In genomic region chr16:57137566-57138273, GRCh38 we compare ENCODE assay signal across 19 cellular contexts. TPM values are rescaled to one million over a fixed set of nuclear protein-coding genes. Genes with fewer than 3 reads are reported as not detected.
DNase-seq lines count a peak whose midpoint lies in the region; ATAC-seq, FAIRE-seq and TF ChIP-seq lines count a peak whose summit lies in the region.
"Had no signal": no experiment of that assay in that cellular context is flagged by ENCODE, and none has a peak within 500 bp of the region (broad histone marks: within the 10 kb centered on the region; RNA-seq: fewer than 3 reads in every experiment).

No MANE protein-coding gene starts in this region.

- H3K36me3 ChIP-seq in bronchial epithelial cell (ENCODE audit: control insufficient read depth, insufficient read depth, low read length) = no peaks in the 10 kb centered on the region
- no peaks in the 10 kb centered on the region for H3K36me3 ChIP-seq in naive thymus-derived CD4-positive, alpha-beta T cell (ENCODE audit: control insufficient read depth in 2 of 3, insufficient read depth in 3 of 3, low read length in 3 of 3)
- peaks cover 0 to 28% of the 10 kb centered on the region in 2 donors for H3K36me3 ChIP-seq in gastroesophageal sphincter

- TF ChIP-seq CTCF in natural killer cell (IDR thresholded peaks at IDR 0.05) = no peak
- no peak for TF ChIP-seq CTCF in bronchial epithelial cell (IDR thresholded peaks at IDR 0.05; ENCODE audit: insufficient read depth, low read length, severe bottlenecking)
- TF ChIP-seq CTCF in gastroesophageal sphincter (IDR thresholded peaks at IDR 0.05) = no peak

- DNase-seq in natural killer cell (no peak), bronchial epithelial cell (ENCODE audit: low read depth) (no peak), DMS 273 (lab: John Stamatoyannopoulos, UW; ENCODE audit: unreplicated experiment) (no peak)
- no peak for DNase-seq in natural killer cell treated with Interleukin-12 subunit alpha and Interleukin-12 subunit beta and Interleukin-15 and Interleukin-18, amount 100 ng/mL, for 72 hours (ENCODE audit: low spot score)
- no peak for DNase-seq in naive thymus-derived CD4-positive, alpha-beta T cell
- no peak for DNase-seq in stimulated activated CD4-positive, alpha-beta T cell treated with anti-CD3 and anti-CD28 coated beads, Interleukin-4, amount 100 ng/mL, for 24 hours
- DNase-seq: ACHN; activated CD4-positive, alpha-beta T cell treated with anti-CD3 and anti-CD28 coated beads for 4 hours; activated naive CD4-positive, alpha-beta T cell treated with anti-CD3 and anti-CD28 coated beads for 36 hours; DMS79; HCEC 1CT; mesenchymal stem cell; NCI-H146; NCI-H69; stimulated activated CD8-positive, alpha-beta memory T cell treated with anti-CD3 and anti-CD28 coated beads, Interleukin-4, amount 100 ng/mL, for 48 hours had no signal

- peaks cover 47 to 58% of the 10 kb centered on the region in 2 donors for H3K4me1 Mint-ChIP-seq in natural killer cell
- peaks cover 13 to 42% of the 10 kb centered on the region in 2 donors for H3K4me1 Mint-ChIP-seq in natural killer cell treated with Interleukin-12 subunit alpha and Interleukin-12 subunit beta and Interleukin-15 and Interleukin-18, amount 100 ng/mL, for 72 hours (ENCODE audit: low read depth in 2 of 2)
- peaks cover 39 to 98% (median 78%) of the 10 kb centered on the region in 7 donors for H3K4me1 Mint-ChIP-seq in naive thymus-derived CD4-positive, alpha-beta T cell

- H3K27me3 Mint-ChIP-seq in natural killer cell (ENCODE audit: low read depth in 2 of 2) = no peaks in the 10 kb centered on the region
- no peaks in the 10 kb centered on the region for H3K27me3 Mint-ChIP-seq in natural killer cell treated with Interleukin-12 subunit alpha and Interleukin-12 subunit beta and Interleukin-15 and Interleukin-18, amount 100 ng/mL, for 72 hours
- no peaks in the 10 kb centered on the region for H3K27me3 Mint-ChIP-seq in naive thymus-derived CD4-positive, alpha-beta T cell

- H3K4me3 Mint-ChIP-seq in natural killer cell = no peak overlapping the region
- no peak overlapping the region for H3K4me3 Mint-ChIP-seq in natural killer cell treated with Interleukin-12 subunit alpha and Interleukin-12 subunit beta and Interleukin-15 and Interleukin-18, amount 100 ng/mL, for 72 hours
- H3K4me3 Mint-ChIP-seq in naive thymus-derived CD4-positive, alpha-beta T cell = peak overlapping the region in 1 of 10 donors; percentile 44
- H3K4me3 Mint-ChIP-seq: activated naive CD4-positive, alpha-beta T cell treated with anti-CD3 and anti-CD28 coated beads for 36 hours had no signal

- no peaks in the 10 kb centered on the region for H3K9me3 ChIP-seq in naive thymus-derived CD4-positive, alpha-beta T cell (ENCODE audit: control insufficient read depth in 2 of 3, low read length in 3 of 3)
- H3K9me3 ChIP-seq in gastroesophageal sphincter = no peaks in the 10 kb centered on the region

- ATAC-seq in natural killer cell = no peak
- ATAC-seq in natural killer cell treated with Interleukin-12 subunit alpha and Interleukin-12 subunit beta and Interleukin-15 and Interleukin-18, amount 100 ng/mL, for 72 hours = no peak
- ATAC-seq in naive thymus-derived CD4-positive, alpha-beta T cell = no peak
- no peak for ATAC-seq in gastroesophageal sphincter
- no peak for ATAC-seq in GM21390 (IDR thresholded peaks at IDR 0.05; ENCODE audit: unreplicated experiment)
- ATAC-seq: HepG2 had no signal

- H3K4me1 ChIP-seq in naive thymus-derived CD4-positive, alpha-beta T cell (ENCODE audit: control insufficient read depth in 2 of 2, insufficient read depth in 2 of 2, low read length in 2 of 2) = peaks cover 59 to 65% of the 10 kb centered on the region in 2 donors
- peaks cover 0 to 24% (median 0%) of the 10 kb centered on the region in 3 donors for H3K4me1 ChIP-seq in gastroesophageal sphincter

- intact Hi-C loops in natural killer cell (cut with micrococcal nuclease) = no loop called here
- intact Hi-C loops in naive thymus-derived CD4-positive, alpha-beta T cell (cut with micrococcal nuclease) = no loop called here

- no peaks in the 10 kb centered on the region for H3K9me3 Mint-ChIP-seq in natural killer cell
- H3K9me3 Mint-ChIP-seq in natural killer cell treated with Interleukin-12 subunit alpha and Interleukin-12 subunit beta and Interleukin-15 and Interleukin-18, amount 100 ng/mL, for 72 hours = no peaks in the 10 kb centered on the region
- H3K9me3 Mint-ChIP-seq in naive thymus-derived CD4-positive, alpha-beta T cell = peaks cover 0 to 6% (median 0%) of the 10 kb centered on the region in 11 donors
- H3K9me3 Mint-ChIP-seq: activated naive CD4-positive, alpha-beta T cell treated with anti-CD3 and anti-CD28 coated beads for 36 hours had no signal

- CTCF ChIA-PET in naive thymus-derived CD4-positive, alpha-beta T cell (lab: Charles Lee) = no interaction called here

- peak; percentile 36 for FAIRE-seq in bronchial epithelial cell (lab: Jason Lieb, UNC)
- FAIRE-seq: HepG2, TTC549 had no signal

- no peaks in the 10 kb centered on the region for H3K36me3 Mint-ChIP-seq in natural killer cell
- H3K36me3 Mint-ChIP-seq in natural killer cell treated with Interleukin-12 subunit alpha and Interleukin-12 subunit beta and Interleukin-15 and Interleukin-18, amount 100 ng/mL, for 72 hours = no peaks in the 10 kb centered on the region
- H3K36me3 Mint-ChIP-seq in naive thymus-derived CD4-positive, alpha-beta T cell = peaks cover 0 to 4% (median 0%) of the 10 kb centered on the region in 5 donors

- POLR2A ChIA-PET in naive thymus-derived CD4-positive, alpha-beta T cell (lab: Charles Lee) = no interaction called here

- TF ChIP-seq POLR2A in gastroesophageal sphincter (IDR thresholded peaks at IDR 0.05) = no peak

- H3K4me3 ChIP-seq in bronchial epithelial cell (ENCODE audit: low read depth, low read length) (no peak overlapping the region), gastroesophageal sphincter (no peak overlapping the region)
- no peak overlapping the region for H3K4me3 ChIP-seq in naive thymus-derived CD4-positive, alpha-beta T cell (ENCODE audit: low read length)

- H3K27ac ChIP-seq in naive thymus-derived CD4-positive, alpha-beta T cell (ENCODE audit: low read depth, low read length) = no peak overlapping the region
- H3K27ac ChIP-seq in gastroesophageal sphincter = no peak overlapping the region

- peak overlapping the region; percentile 79 to 82 for H3K27ac Mint-ChIP-seq in natural killer cell
- H3K27ac Mint-ChIP-seq in natural killer cell treated with Interleukin-12 subunit alpha and Interleukin-12 subunit beta and Interleukin-15 and Interleukin-18, amount 100 ng/mL, for 72 hours = no peak overlapping the region
- peak overlapping the region; percentile 39 to 96 (median 91) for H3K27ac Mint-ChIP-seq in naive thymus-derived CD4-positive, alpha-beta T cell
- H3K27ac Mint-ChIP-seq: activated naive CD4-positive, alpha-beta T cell treated with anti-CD3 and anti-CD28 coated beads for 36 hours had no signal

- no peak for TF ChIP-seq EP300 in gastroesophageal sphincter (IDR thresholded peaks at IDR 0.05)

- H3K27me3 ChIP-seq in bronchial epithelial cell (ENCODE audit: control insufficient read depth, insufficient read depth, low read length) = no peaks in the 10 kb centered on the region
- no peaks in the 10 kb centered on the region for H3K27me3 ChIP-seq in naive thymus-derived CD4-positive, alpha-beta T cell (ENCODE audit: control insufficient read depth in 2 of 2, insufficient read depth in 2 of 2, low read length in 2 of 2)
- H3K27me3 ChIP-seq in gastroesophageal sphincter = no peaks in the 10 kb centered on the region

- 69 to 89% methylated on average over 3 to 7 of the region's 10 CpGs for WGBS in gastroesophageal sphincter (ENCODE audit: low coverage in 1 of 2), 2 donors

RNA-seq across cellular contexts. Expression of gene CPNE2, which starts 45.3 kb away (rescaled TPM):
- total RNA-seq in natural killer cell (1 to 10 TPM; 2.0 to 2.6 (median 2.4) TPM), bronchial epithelial cell (5.0 and 5.6 TPM in 2 replicates), gastroesophageal sphincter (10 to 100 TPM; 18.0 to 38.7 (median 27.8) TPM)
- total RNA-seq in natural killer cell treated with Interleukin-12 subunit alpha and Interleukin-12 subunit beta and Interleukin-15 and Interleukin-18, amount 100 ng/mL, for 72 hours = under 1 TPM; 0.50 to 0.95 TPM
- total RNA-seq in naive thymus-derived CD4-positive, alpha-beta T cell = 10 to 100 TPM in 1 of 5 experiments, 1 to 10 TPM in 4; 1.1 to 11.7 (median 3.5) TPM
- polyA plus RNA-seq in naive thymus-derived CD4-positive, alpha-beta T cell = 10 to 100 TPM in 1 of 2 donors, 1 to 10 TPM in 1; 6.8 to 12.6 TPM

RNA-seq across cellular contexts. Expression of gene PSME3IP1, which starts 48.1 kb away (rescaled TPM):
- total RNA-seq in natural killer cell (100 to 1,000 TPM; 129 to 148 (median 133) TPM), bronchial epithelial cell (62.9 and 70.3 TPM in 2 replicates), gastroesophageal sphincter (10 to 100 TPM; 54.9 to 80.7 (median 68.1) TPM)
- 100 to 1,000 TPM; 117 to 121 TPM for total RNA-seq in natural killer cell treated with Interleukin-12 subunit alpha and Interleukin-12 subunit beta and Interleukin-15 and Interleukin-18, amount 100 ng/mL, for 72 hours
- 100 to 1,000 TPM; 109 to 159 (median 140) TPM for total RNA-seq in naive thymus-derived CD4-positive, alpha-beta T cell
- polyA plus RNA-seq in naive thymus-derived CD4-positive, alpha-beta T cell = 10 to 100 TPM; 76.3 to 84.7 TPM

RNA-seq across cellular contexts. Expression of gene RSPRY1, which starts 48.4 kb away (rescaled TPM):
- 10 to 100 TPM; 22.6 to 26.6 (median 23.4) TPM for total RNA-seq in natural killer cell
- total RNA-seq in natural killer cell treated with Interleukin-12 subunit alpha and Interleukin-12 subunit beta and Interleukin-15 and Interleukin-18, amount 100 ng/mL, for 72 hours = 10 to 100 TPM; 36.4 to 43.6 TPM
- total RNA-seq in bronchial epithelial cell = 38.3 and 38.7 TPM in 2 replicates
- 10 to 100 TPM; 24.1 to 40.5 (median 33.6) TPM for total RNA-seq in naive thymus-derived CD4-positive, alpha-beta T cell
- 10 to 100 TPM; 22.2 to 34.2 TPM for polyA plus RNA-seq in naive thymus-derived CD4-positive, alpha-beta T cell
- total RNA-seq in gastroesophageal sphincter = 10 to 100 TPM; 28.2 to 31.8 (median 29.5) TPM

Comparison
In these comparisons a context has a peak if more than half of its experiments do, and no peak if none do; other contexts are left out.
1. H3K27ac Mint-ChIP-seq: peak in natural killer cell (2 of 2) and naive thymus-derived CD4-positive, alpha-beta T cell (9 of 9); none in natural killer cell treated with Interleukin-12 subunit alpha and Interleukin-12 subunit beta and Interleukin-15 and Interleukin-18, amount 100 ng/mL, for 72 hours (0 of 2).